ENCODE assay signal across 9 cellular contexts in the genomic region with DNA sequence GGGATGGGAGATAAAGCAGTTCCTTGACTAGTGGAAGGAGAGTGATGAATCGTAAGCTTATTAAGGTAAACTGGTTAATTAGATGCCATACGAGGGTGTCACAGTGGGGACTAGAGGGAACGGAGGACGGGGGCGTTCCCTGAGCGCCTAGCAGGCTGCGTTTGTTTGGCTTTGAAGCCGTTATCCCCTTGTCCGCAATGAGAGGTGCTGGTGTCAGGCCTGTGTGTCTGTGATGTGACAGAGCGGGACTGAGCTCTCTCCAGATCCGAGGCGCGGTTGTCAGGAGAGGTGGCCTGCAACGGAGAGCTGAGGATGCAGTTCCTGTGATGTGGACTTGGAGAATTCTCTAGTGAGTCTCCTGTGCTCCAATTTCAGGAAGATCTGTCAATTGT.
DNase-seq lines count a peak whose midpoint lies in the region; ATAC-seq, FAIRE-seq and TF ChIP-seq lines count a peak whose summit lies in the region.
"Had no signal": no experiment of that assay in that cellular context is flagged by ENCODE, and none has a peak within 500 bp of the region (broad histone marks: within the 10 kb centered on the region; RNA-seq: fewer than 3 reads in every experiment).

No MANE protein-coding gene starts in this region.

- TF ChIP-seq RAD21 in H1 (IDR thresholded peaks at IDR 0.05 in 1 of 2, conservative IDR thresholded peaks at IDR 0.05 in 1 of 2; ENCODE audit: low read depth in 2 of 2, low read length in 2 of 2), result no peak

- no peak overlapping the region for H2AK5ac ChIP-seq in H1 (ENCODE audit: low read depth, low read length)

- H4K8ac ChIP-seq in H1 (ENCODE audit: extremely low read depth, insufficient read depth, low read length), result no peak overlapping the region

- H3K27ac ChIP-seq in H1 (ENCODE audit: low read depth, low read length), result no peak overlapping the region
- H3K27ac ChIP-seq in neural progenitor cell, result no peak overlapping the region

- 0 out of 2 replicates have a peak overlapping the region, but pooled peaks have one; percentile 90 for H2AFZ ChIP-seq in H1 (ENCODE audit: low read length)
- no peak overlapping the region for H2AFZ ChIP-seq in neural progenitor cell (replicated peaks)

- DNase-seq in COLO668 (lab: John Stamatoyannopoulos, UW; ENCODE audit: unreplicated experiment) (peak; percentile 32), H1 (ENCODE audit: low read depth in 1 of 2, low spot score in 2 of 2) (peak in 1 of 2 experiments; percentile 52), neural progenitor cell (ENCODE audit: low spot score) (peak; percentile 65), MG63 (no peak)
- DNase-seq in NK-92 treated with Interleukin-12 subunit alpha and Interleukin-12 subunit beta, amount 100 ng/mL, for 24 hours (lab: John Stamatoyannopoulos, UW), result no peak
- DNase-seq in central memory CD4-positive, alpha-beta T cell, result no peak
- DNase-seq: activated CD4-positive, alpha-beta memory T cell treated with anti-CD3 and anti-CD28 coated beads, Interleukin-2, amount 10 ng/mL, durations not matched to agents 7 days and 5 days had no signal

- TF ChIP-seq CTCF in H1 (IDR thresholded peaks at IDR 0.05; ENCODE audit: control extremely low read depth in 1 of 3, insufficient read depth in 1 of 3, low read depth in 1 of 3, low read length in 3 of 3) (no peak), neural progenitor cell (IDR thresholded peaks at IDR 0.05) (no peak)

- H3K4me2 ChIP-seq in H1 (ENCODE audit: insufficient read depth in 1 of 2, low read depth in 2 of 2, low read length in 2 of 2), result peak overlapping the region; percentile 77 to 96
- H3K4me2 ChIP-seq in neural progenitor cell, result peak overlapping the region; percentile 96

- CTCF ChIA-PET in H1 (lab: Charles Lee; ENCODE audit: partially characterized antibody), result interaction anchor here (0.6 to 3.2 kb wide), 7 partner anchors 20 to 316 kb away, joined by 3 to 22 read pairs (median 3); no protein-coding TSS in a partner anchor

- H2BK12ac ChIP-seq in H1 (ENCODE audit: low read depth, low read length), result no peak overlapping the region

- H3K27me3 ChIP-seq in H1 (replicated peaks in 1 of 4; ENCODE audit: control insufficient read depth in 3 of 4, extremely low read depth in 1 of 4, insufficient read depth in 3 of 4, low read length in 3 of 4) (peaks cover 5 to 27% (median 17%) of the 10 kb centered on the region in 4 experiments), neural progenitor cell (peaks cover 54% of the 10 kb centered on the region), MG63 (peaks cover 13% of the 10 kb centered on the region; the same call in 1 of the 2 replicates)

- WGBS in H1 (ENCODE audit: extremely low coverage in 1 of 2, insufficient coverage in 1 of 2, insufficient read length in 1 of 2, insufficient replicate concordance in 2 of 2, low coverage in 1 of 2, low lambda C conversion rate in 2 of 2, missing lambda C conversion rate in 1 of 2), 2 experiments, result 14% methylated on average over 14 of the region's 14 CpGs; no CpG with 5 or more reads in 1 of the 2 experiments

- no peak overlapping the region for H4K5ac ChIP-seq in H1 (ENCODE audit: insufficient read length, low read depth, low read length)

- no peaks in the 10 kb centered on the region for H3K79me1 ChIP-seq in H1 (ENCODE audit: low read depth, low read length)

- H3K4me3 ChIP-seq in H1 (ENCODE audit: extremely low read depth in 1 of 4, insufficient read depth in 2 of 4, low read depth in 3 of 4, low read length in 4 of 4), result peak overlapping the region; percentile 38 to 89 (median 60); a peak in 7 of 8 replicates
- H3K4me3 ChIP-seq in neural progenitor cell, result peak overlapping the region; percentile 69
- no peak overlapping the region for H3K4me3 ChIP-seq in MG63

- POLR2A ChIA-PET in H1 (lab: Charles Lee; ENCODE audit: partially characterized antibody), result interaction anchor here (0.8 kb wide), 1 partner anchor 21 kb away, joined by 3 read pairs; no protein-coding TSS in a partner anchor

- no peak for ATAC-seq in HG03095 (IDR thresholded peaks at IDR 0.05; ENCODE audit: unreplicated experiment)

- no peak overlapping the region for H2BK20ac ChIP-seq in H1 (ENCODE audit: low read length)

- no peak overlapping the region for H3K18ac ChIP-seq in H1 (ENCODE audit: extremely low read depth, low read length)

- no peak for TF ChIP-seq EP300 in H1 (IDR thresholded peaks at IDR 0.05; ENCODE audit: borderline replicate concordance in 1 of 2, low read depth in 2 of 2, low read length in 2 of 2)

- H3K14ac ChIP-seq in H1 (ENCODE audit: insufficient read length), result no peak overlapping the region

- H3K27me3 Mint-ChIP-seq in IgD-negative memory B cell, result peaks cover 10% of the 10 kb centered on the region
- H3K27me3 Mint-ChIP-seq in neural progenitor cell (ENCODE audit: insufficient read depth, low read depth), result peaks cover 16% of the 10 kb centered on the region

- H3K9me3 ChIP-seq in H1 (ENCODE audit: insufficient read depth in 2 of 2, low read depth in 1 of 2, low read length in 1 of 2) (no peaks in the 10 kb centered on the region), neural progenitor cell (ENCODE audit: low read depth) (no peaks in the 10 kb centered on the region), MG63 (no peaks in the 10 kb centered on the region)

- no peak overlapping the region for H3K56ac ChIP-seq in H1 (replicated peaks; ENCODE audit: insufficient read length, low read depth, low read length)

- H3K4me3 Mint-ChIP-seq in IgD-negative memory B cell (peak overlapping the region; percentile 65 to 88 (median 72)), neural progenitor cell (peak overlapping the region; percentile 90)

- H3K9me3 Mint-ChIP-seq in IgD-negative memory B cell (peaks cover 0 to 8% (median 0%) of the 10 kb centered on the region in 3 donors), neural progenitor cell (peaks cover 7% of the 10 kb centered on the region)
- H3K9me3 Mint-ChIP-seq: activated CD4-positive, alpha-beta memory T cell treated with anti-CD3 and anti-CD28 coated beads, Interleukin-2, amount 10 ng/mL, durations not matched to agents 7 days and 5 days had no signal

- H3K4me1 ChIP-seq in H1 (replicated peaks in 1 of 4; ENCODE audit: control insufficient read depth in 3 of 4, insufficient read depth in 4 of 4, low read length in 3 of 4) (peaks cover 0 to 9% (median 3%) of the 10 kb centered on the region in 4 experiments; a peak in 4 of 7 replicates), neural progenitor cell (no peaks in the 10 kb centered on the region)

- H3K23me2 ChIP-seq in H1 (ENCODE audit: low read depth, low read length), result peaks cover 7% of the 10 kb centered on the region

- H3K36me3 ChIP-seq in H1 (ENCODE audit: control insufficient read depth in 2 of 4, insufficient read depth in 4 of 4, low read length in 3 of 4) (no peaks in the 10 kb centered on the region), neural progenitor cell (no peaks in the 10 kb centered on the region), MG63 (no peaks in the 10 kb centered on the region)

- peaks cover 23% of the 10 kb centered on the region for H3F3A ChIP-seq in neural progenitor cell (ENCODE audit: low read depth)

- H3K4me1 Mint-ChIP-seq in IgD-negative memory B cell (peaks cover 4 to 6% (median 5%) of the 10 kb centered on the region in 3 donors), neural progenitor cell (peaks cover 13% of the 10 kb centered on the region)

- H3K9ac ChIP-seq in H1 (replicated peaks in 1 of 4; ENCODE audit: extremely low read depth in 1 of 4, low read depth in 3 of 4, low read length in 3 of 4) (no peak overlapping the region), neural progenitor cell (no peak overlapping the region)

- peaks cover 0 to 4% of the 10 kb centered on the region in 2 experiments for H4K20me1 ChIP-seq in H1 (replicated peaks in 1 of 2; ENCODE audit: control insufficient read depth in 1 of 2, insufficient read depth in 2 of 2, low read length in 2 of 2)
- peaks cover 3% of the 10 kb centered on the region for H4K20me1 ChIP-seq in neural progenitor cell (ENCODE audit: low read depth)

- H2BK120ac ChIP-seq in H1 (replicated peaks; ENCODE audit: low read depth, low read length), result no peak overlapping the region

- H3K36me3 Mint-ChIP-seq in IgD-negative memory B cell (no peaks in the 10 kb centered on the region), neural progenitor cell (no peaks in the 10 kb centered on the region)

- no peak overlapping the region for H3K23ac ChIP-seq in H1 (ENCODE audit: insufficient read length)

- FAIRE-seq in H1 (lab: Jason Lieb, UNC), result no peak

- no peak overlapping the region for H4K91ac ChIP-seq in H1 (replicated peaks; ENCODE audit: insufficient read length, low read length)

- H2BK15ac ChIP-seq in H1 (ENCODE audit: low read length), result no peak overlapping the region

- H2BK5ac ChIP-seq in H1 (ENCODE audit: low read depth, low read length), result no peak overlapping the region

- H3K27ac Mint-ChIP-seq in IgD-negative memory B cell, result no peak overlapping the region
- H3K27ac Mint-ChIP-seq in neural progenitor cell, result no peak overlapping the region
- H3K27ac Mint-ChIP-seq: activated CD4-positive, alpha-beta memory T cell treated with anti-CD3 and anti-CD28 coated beads, Interleukin-2, amount 10 ng/mL, durations not matched to agents 7 days and 5 days had no signal

- H3K4ac ChIP-seq in H1 (replicated peaks; ENCODE audit: insufficient read length, low read depth, low read length), result no peak overlapping the region

- H3K79me2 ChIP-seq in H1 (ENCODE audit: control insufficient read depth in 1 of 2, insufficient read depth in 2 of 2, low read length in 2 of 2), result no peaks in the 10 kb centered on the region
- no peaks in the 10 kb centered on the region for H3K79me2 ChIP-seq in neural progenitor cell (ENCODE audit: low read depth)

- no peak for TF ChIP-seq POLR2A in H1 (IDR thresholded peaks at IDR 0.05; ENCODE audit: control extremely low read depth in 1 of 2, low read depth in 2 of 2, low read length in 2 of 2)

TF ChIP-seq in H1, 55 proteins besides CTCF, POLR2A, EP300 and RAD21:
- TF ChIP-seq, protein P1, sequence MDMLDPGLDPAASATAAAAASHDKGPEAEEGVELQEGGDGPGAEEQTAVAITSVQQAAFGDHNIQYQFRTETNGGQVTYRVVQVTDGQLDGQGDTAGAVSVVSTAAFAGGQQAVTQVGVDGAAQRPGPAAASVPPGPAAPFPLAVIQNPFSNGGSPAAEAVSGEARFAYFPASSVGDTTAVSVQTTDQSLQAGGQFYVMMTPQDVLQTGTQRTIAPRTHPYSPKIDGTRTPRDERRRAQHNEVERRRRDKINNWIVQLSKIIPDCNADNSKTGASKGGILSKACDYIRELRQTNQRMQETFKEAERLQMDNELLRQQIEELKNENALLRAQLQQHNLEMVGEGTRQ (IDR thresholded peaks at IDR 0.05; ENCODE audit: low read length), result no peak
- TF ChIP-seq SUZ12 (IDR thresholded peaks at IDR 0.05; ENCODE audit: low read length), result peak; percentile 11; the same call in 1 of the 2 replicates

Comparison
In these comparisons a context has a peak if more than half of its experiments do, and no peak if none do; other contexts are left out.
1. DNase-seq: peak in COLO668 (single experiment) and neural progenitor cell (single experiment); none in NK-92 treated with Interleukin-12 subunit alpha and Interleukin-12 subunit beta, amount 100 ng/mL, for 24 hours (single experiment), MG63 (single experiment) and central memory CD4-positive, alpha-beta T cell (single experiment).